ENCODE assay signal across 16 cellular contexts in the genomic region with DNA sequence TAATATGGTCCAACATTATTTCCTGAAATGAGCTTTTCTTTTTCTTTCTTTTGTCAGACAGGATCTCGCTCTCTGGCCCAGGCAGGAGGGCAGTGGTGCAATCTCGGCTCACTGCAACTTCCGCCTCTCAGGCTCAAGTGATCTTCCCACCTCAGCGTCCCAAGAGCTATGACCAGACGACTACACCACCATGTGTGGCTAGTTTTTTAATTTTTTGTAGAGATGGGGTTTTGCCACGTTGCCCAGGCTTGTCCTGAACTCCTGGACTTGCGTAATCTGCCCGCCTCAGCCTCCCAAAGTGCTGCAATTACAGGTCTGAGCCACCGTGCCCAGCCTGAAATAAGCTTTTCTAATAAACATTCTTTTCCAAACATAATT. TPM values are rescaled to one million over a fixed set of nuclear protein-coding genes. Genes with fewer than 3 reads are reported as not detected.
A peak's percentile ranks its signal among the peaks of the same experiment; 100 is the strongest.
DNase-seq lines count a peak whose midpoint lies in the region; ATAC-seq lines count a peak whose summit lies in the region.
"Had no signal": no experiment of that assay in that cellular context is flagged by ENCODE, and none has a peak within 500 bp of the region (broad histone marks: within the 10 kb centered on the region; RNA-seq: fewer than 3 reads in every experiment).

No MANE protein-coding gene starts in this region.

- H3K4me2 ChIP-seq in GM23248 (ENCODE audit: unreplicated experiment) (peak overlapping the region; percentile 22), neuronal stem cell (ENCODE audit: insufficient read depth, low read length, poor library complexity, severe bottlenecking) (no peak overlapping the region)
- H3K4me2 ChIP-seq: KMS-11 had no signal

- peak; percentile 40 for DNase-seq in GM23248
- peak; percentile 13 for DNase-seq in MG63
- no peak for DNase-seq in effector memory CD8-positive, alpha-beta T cell
- DNase-seq in neuronal stem cell (ENCODE audit: low spot score), result no peak
- no peak for DNase-seq in stimulated activated naive CD4-positive, alpha-beta T cell treated with Interleukin-2 at 50 U/mL for 16 hours (lab: John Stamatoyannopoulos, UW)
- no peak for DNase-seq in stimulated activated CD4-positive, alpha-beta T cell treated with anti-CD3 and anti-CD28 coated beads, Interleukin-15, amount 100 ng/mL, for 24 hours
- DNase-seq: activated naive CD4-positive, alpha-beta T cell; head of caudate nucleus; NCI-H2081 treated with DMSO at 0.1 percent for 48 hours; Right ventricle myocardium superior; stimulated activated CD4-positive, alpha-beta T cell treated with anti-CD3 and anti-CD28 coated beads, Interleukin-2, amount 100 ng/mL, for 48 hours had no signal

- in situ Hi-C loops in GM23248 (cut with MboI), result no loop called here

- H3K27ac Mint-ChIP-seq in effector memory CD8-positive, alpha-beta T cell, result peak overlapping the region; percentile 3 to 32

- no peak overlapping the region for H2BK120ac ChIP-seq in neuronal stem cell (ENCODE audit: low read depth, low read length)

- no peak overlapping the region for H2BK15ac ChIP-seq in neuronal stem cell (ENCODE audit: low read length)

- no peak overlapping the region for H3K23ac ChIP-seq in neuronal stem cell (ENCODE audit: low read depth, low read length, poor library complexity)

- no peak overlapping the region for H4K8ac ChIP-seq in neuronal stem cell (ENCODE audit: low read depth, low read length)

- H3F3A ChIP-seq in GM23248 (ENCODE audit: insufficient read depth), result peaks cover 50% of the 10 kb centered on the region

- H2BK12ac ChIP-seq in neuronal stem cell (ENCODE audit: low read length), result no peak overlapping the region

- H2AFZ ChIP-seq in GM23248, result no peak overlapping the region
- H2AFZ ChIP-seq in neuronal stem cell (ENCODE audit: low read length), result no peak overlapping the region

- no peak overlapping the region for H3K14ac ChIP-seq in neuronal stem cell (ENCODE audit: low read length)

- no peaks in the 10 kb centered on the region for H3K27me3 Mint-ChIP-seq in effector memory CD8-positive, alpha-beta T cell

- H4K91ac ChIP-seq in neuronal stem cell (ENCODE audit: low read depth, low read length, poor library complexity), result no peak overlapping the region

- H3K79me1 ChIP-seq in neuronal stem cell (ENCODE audit: low read depth, low read length), result no peaks in the 10 kb centered on the region

- no peak overlapping the region for H3K4ac ChIP-seq in neuronal stem cell (ENCODE audit: low read length)

- no peak overlapping the region for H3K18ac ChIP-seq in neuronal stem cell (ENCODE audit: low read length)

- no peaks in the 10 kb centered on the region for H3K9me3 Mint-ChIP-seq in effector memory CD8-positive, alpha-beta T cell

- H3K4me1 Mint-ChIP-seq in effector memory CD8-positive, alpha-beta T cell (ENCODE audit: low read depth in 2 of 2), result peaks cover 6 to 9% of the 10 kb centered on the region in 2 donors

- H3K4me1 ChIP-seq in GM23248 (ENCODE audit: insufficient read depth), result peaks cover 39% of the 10 kb centered on the region
- peaks cover 9 to 12% of the 10 kb centered on the region in 2 donors for H3K4me1 ChIP-seq in neuronal stem cell (ENCODE audit: control insufficient read depth in 2 of 2, insufficient read depth in 1 of 2, low read depth in 1 of 2, low read length in 2 of 2)
- H3K4me1 ChIP-seq: tibial nerve had no signal

- peak overlapping the region; percentile 2; the same call in 1 of the 2 replicates for H3K9ac ChIP-seq in GM23248
- H3K9ac ChIP-seq in neuronal stem cell (ENCODE audit: low read depth, low read length, poor library complexity), result no peak overlapping the region
- H3K9ac ChIP-seq: KMS-11 had no signal

- peaks cover 56% of the 10 kb centered on the region for H3K36me3 Mint-ChIP-seq in effector memory CD8-positive, alpha-beta T cell (ENCODE audit: insufficient read depth)

- no peak overlapping the region for H2AK5ac ChIP-seq in neuronal stem cell (ENCODE audit: low read depth, low read length)

- no peaks in the 10 kb centered on the region for H3K9me2 ChIP-seq in GM23248 (ENCODE audit: insufficient read depth)

- peaks cover 8% of the 10 kb centered on the region for H3K36me3 ChIP-seq in GM23248 (ENCODE audit: low read depth)
- peaks cover 44% of the 10 kb centered on the region for H3K36me3 ChIP-seq in MG63
- peaks cover 6 to 64% of the 10 kb centered on the region in 2 donors for H3K36me3 ChIP-seq in neuronal stem cell (replicated peaks in 1 of 2; ENCODE audit: control insufficient read depth in 2 of 2, insufficient read depth in 2 of 2, low read length in 2 of 2)

- H3K27ac ChIP-seq in GM23248 (peak overlapping the region; percentile 78), neuronal stem cell (replicated peaks; ENCODE audit: low read length) (peak overlapping the region; percentile 11)
- H3K27ac ChIP-seq: cardiac muscle cell, KMS-11, tibial nerve had no signal

- H3K4me3 Mint-ChIP-seq in effector memory CD8-positive, alpha-beta T cell, result no peak overlapping the region

- H3K27me3 ChIP-seq in GM23248 (replicated peaks; ENCODE audit: insufficient read depth) (no peaks in the 10 kb centered on the region), MG63 (no peaks in the 10 kb centered on the region), neuronal stem cell (ENCODE audit: control insufficient read depth in 3 of 3, insufficient read depth in 3 of 3, low read depth in 1 of 3, low read length in 3 of 3) (no peaks in the 10 kb centered on the region)
- H3K27me3 ChIP-seq: cardiac muscle cell, tibial nerve had no signal

- WGBS in GM23248 (ENCODE audit: low coverage in 1 of 2, low lambda C conversion rate in 2 of 2, missing lambda C conversion rate in 2 of 2), 2 experiments, result 75 to 79% methylated on average over 9 of the region's 9 CpGs
- no CpG with 5 or more reads among the region's 9 CpGs for WGBS in neuronal stem cell (ENCODE audit: extremely low coverage in 2 of 2, insufficient read length in 2 of 2, insufficient replicate concordance in 1 of 2), 2 donors

- H3K4me3 ChIP-seq in GM23248 (no peak overlapping the region), MG63 (no peak overlapping the region), neuronal stem cell (ENCODE audit: low read length in 2 of 2) (no peak overlapping the region)
- H3K4me3 ChIP-seq: cardiac muscle cell, GM12878, tibial nerve had no signal

- no peaks in the 10 kb centered on the region for H4K20me1 ChIP-seq in GM23248 (ENCODE audit: insufficient read depth)

- no peak overlapping the region for H2BK5ac ChIP-seq in neuronal stem cell (ENCODE audit: low read length)

- no peak for ATAC-seq in effector memory CD8-positive, alpha-beta T cell (replicated peaks)
- ATAC-seq in HG03097 (IDR thresholded peaks at IDR 0.05; ENCODE audit: low FRiP score, unreplicated experiment), result no peak
- ATAC-seq: GM12878 had no signal

- no peaks in the 10 kb centered on the region for H3K9me3 ChIP-seq in GM23248 (ENCODE audit: low read depth)
- no peaks in the 10 kb centered on the region for H3K9me3 ChIP-seq in MG63
- no peaks in the 10 kb centered on the region for H3K9me3 ChIP-seq in neuronal stem cell (replicated peaks in 1 of 2; ENCODE audit: control insufficient read depth in 2 of 2, insufficient read depth in 1 of 2, low read depth in 1 of 2, low read length in 2 of 2)
- H3K9me3 ChIP-seq: tibial nerve had no signal

- peaks cover 8% of the 10 kb centered on the region; the same call in 1 of the 2 replicates for H3K79me2 ChIP-seq in GM23248 (ENCODE audit: insufficient read depth)

RNA-seq across cellular contexts. Expression of gene CUL2, which starts 48.6 kb away (rescaled TPM):
- total RNA-seq in GM23248 (2014; rRNA removed; shearing (Covaris generic)), result 29.7 and 35.3 TPM in 2 replicates
- polyA plus RNA-seq in GM23248 (2016; fragmentation: Nextera tagmentation; extraction: Ambion mirVana), result 50.5 and 52.1 TPM in 2 replicates
- 18.3 and 26.9 TPM in 2 replicates for total RNA-seq in MG63 (2014; rRNA removed; shearing (Covaris generic); ENCODE audit: low replicate concordance)
- 24.9 TPM for polyA plus RNA-seq in neuronal stem cell (2013, experiment 1 of 2)
- 26.1 TPM for polyA plus RNA-seq in neuronal stem cell (2013, experiment 2 of 2)

Comparison
In these comparisons a context has a peak if more than half of its experiments do, and no peak if none do; other contexts are left out.
1. DNase-seq: peak in GM23248 (single experiment) and MG63 (single experiment); none in effector memory CD8-positive, alpha-beta T cell (0 of 3), neuronal stem cell (single experiment), stimulated activated naive CD4-positive, alpha-beta T cell treated with Interleukin-2 at 50 U/mL for 16 hours (single experiment) and stimulated activated CD4-positive, alpha-beta T cell treated with anti-CD3 and anti-CD28 coated beads, Interleukin-15, amount 100 ng/mL, for 24 hours (single experiment).